In the genomic region with DNA sequence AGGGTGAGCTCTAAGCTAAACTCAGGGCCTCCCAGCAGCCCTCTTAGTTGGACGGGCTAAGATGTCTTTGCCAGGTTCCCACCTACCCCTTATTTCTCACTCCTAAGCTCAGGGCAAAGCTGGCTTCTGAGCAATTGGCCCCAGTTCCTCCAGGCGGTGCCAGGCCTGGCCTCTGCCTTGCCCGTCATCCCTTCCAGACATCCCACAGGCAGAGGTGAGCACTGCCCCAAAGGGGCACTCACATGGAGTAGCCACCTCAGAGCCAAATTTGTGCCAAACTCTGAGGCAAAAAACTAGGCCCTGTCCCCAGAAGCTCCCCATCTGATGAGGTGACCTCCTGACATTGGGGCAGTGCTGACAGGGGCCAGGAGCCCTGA, we compare ENCODE assay signal across 1 cellular context.
TF ChIP-seq lines count a peak whose summit lies in the region.

No MANE protein-coding gene starts in this region.

TF ChIP-seq in HepG2, 621 proteins besides CTCF, POLR2A, EP300 and RAD21:
- no peak for TF ChIP-seq PLSCR1 (CRISPR knock-in tag; IDR thresholded peaks at IDR 0.05; ENCODE audit: borderline replicate concordance)
- TF ChIP-seq ZNF670 (CRISPR knock-in tag; IDR thresholded peaks at IDR 0.05; ENCODE audit: borderline replicate concordance) = no peak
- no peak for TF ChIP-seq KIAA2018 (CRISPR knock-in tag; IDR thresholded peaks at IDR 0.05; ENCODE audit: borderline replicate concordance)
- no peak for TF ChIP-seq ZNF329 (CRISPR knock-in tag; IDR thresholded peaks at IDR 0.05; ENCODE audit: low read depth)
- TF ChIP-seq ZNF605 (CRISPR knock-in tag; IDR thresholded peaks at IDR 0.05) = no peak
- no peak for TF ChIP-seq CHCHD3 (CRISPR knock-in tag; IDR thresholded peaks at IDR 0.05)
- no peak for TF ChIP-seq NRL (CRISPR knock-in tag; IDR thresholded peaks at IDR 0.05; ENCODE audit: borderline replicate concordance)
- no peak for TF ChIP-seq NFIC (IDR thresholded peaks at IDR 0.05; ENCODE audit: low read length)
- no peak for TF ChIP-seq MAFF (IDR thresholded peaks at IDR 0.05; ENCODE audit: low read depth, low read length)
- TF ChIP-seq E2F2 (CRISPR knock-in tag; IDR thresholded peaks at IDR 0.05; ENCODE audit: borderline replicate concordance) = no peak
